ENCODE assay signal across 8 cellular contexts in genomic region chr7:107564553-107565298, GRCh38. TPM values are rescaled to one million over a fixed set of nuclear protein-coding genes. Genes with fewer than 3 reads are reported as not detected.
DNase-seq lines count a peak whose midpoint lies in the region; ATAC-seq and TF ChIP-seq lines count a peak whose summit lies in the region.

No MANE protein-coding gene starts in this region.

- intact Hi-C loops in heart right ventricle (cut with DNase I) (loop anchor here in 4 of 10 donors (2.0 to 5.0 kb wide), 4 partner anchors 14 to 158 kb away; partner anchors contain the start of gene GPR22 (in 1 of the 4)), left ventricle myocardium superior (cut with micrococcal nuclease) (no loop called here)
- intact Hi-C loops in activated T-helper 1 cell treated with anti-CD3 and anti-CD28 coated beads, Interleukin-12 subunit alpha, Interleukin-12 subunit beta, Interleukin-2, Interleukin-4 antibody, amounts not matched to agents 30 ng/mL and 10 ng/mL and 1 ng/mL, durations not matched to agents 14 hours and 24 hours and 36 hours (cut with micrococcal nuclease): loop anchor here (1.0 to 10.0 kb wide), 6 partner anchors 250 to 1008 kb away; partner anchors contain the start of genes HBP1, PIK3CG and PNPLA8

- no peaks in the 10 kb centered on the region for H3K27me3 Mint-ChIP-seq in activated T-helper 1 cell treated with anti-CD3 and anti-CD28 coated beads, Interleukin-12 subunit alpha, Interleukin-12 subunit beta, Interleukin-2, Interleukin-4 antibody, amounts not matched to agents 30 ng/mL and 10 ng/mL and 1 ng/mL, durations not matched to agents 14 hours and 24 hours and 36 hours (ENCODE audit: insufficient read depth)
- no peaks in the 10 kb centered on the region for H3K27me3 Mint-ChIP-seq in stimulated activated naive B cell treated with anti-CD40 and anti-IgM and Interleukin-4, amounts not matched to agents 10 μg/mL and 1 μg/mL and 100 μg/mL, for 72 hours

- WGBS in heart right ventricle, 2 donors: 47 to 48% methylated on average over 9 of the region's 9 CpGs

- DNase-seq in heart right ventricle: no peak
- DNase-seq in left ventricle myocardium superior: no peak
- no peak for DNase-seq in activated T-helper 1 cell treated with anti-CD3 and anti-CD28 coated beads, Interleukin-12 subunit alpha, Interleukin-12 subunit beta, Interleukin-2, Interleukin-4 antibody, amounts not matched to agents 30 ng/mL and 10 ng/mL and 1 ng/mL, durations not matched to agents 14 hours and 24 hours and 36 hours (ENCODE audit: low spot score)
- DNase-seq in stimulated activated naive B cell treated with anti-CD40 and anti-IgM and Interleukin-4, amounts not matched to agents 10 μg/mL and 1 μg/mL and 100 μg/mL, for 72 hours: no peak
- no peak for DNase-seq in NCI-H1694 (lab: John Stamatoyannopoulos, UW)
- DNase-seq in NCI-H524 treated with DMSO at 0.1 percent for 48 hours (lab: John Stamatoyannopoulos, UW): no peak

- peaks cover 54% of the 10 kb centered on the region for H3K4me1 Mint-ChIP-seq in activated T-helper 1 cell treated with anti-CD3 and anti-CD28 coated beads, Interleukin-12 subunit alpha, Interleukin-12 subunit beta, Interleukin-2, Interleukin-4 antibody, amounts not matched to agents 30 ng/mL and 10 ng/mL and 1 ng/mL, durations not matched to agents 14 hours and 24 hours and 36 hours (ENCODE audit: low read depth)
- peaks cover 27 to 43% of the 10 kb centered on the region in 2 donors for H3K4me1 Mint-ChIP-seq in stimulated activated naive B cell treated with anti-CD40 and anti-IgM and Interleukin-4, amounts not matched to agents 10 μg/mL and 1 μg/mL and 100 μg/mL, for 72 hours

- no peaks in the 10 kb centered on the region for H3K9me3 ChIP-seq in heart right ventricle

- peaks cover 16% of the 10 kb centered on the region for H3K36me3 Mint-ChIP-seq in activated T-helper 1 cell treated with anti-CD3 and anti-CD28 coated beads, Interleukin-12 subunit alpha, Interleukin-12 subunit beta, Interleukin-2, Interleukin-4 antibody, amounts not matched to agents 30 ng/mL and 10 ng/mL and 1 ng/mL, durations not matched to agents 14 hours and 24 hours and 36 hours (ENCODE audit: low read depth)
- peaks cover 5 to 16% of the 10 kb centered on the region in 2 donors for H3K36me3 Mint-ChIP-seq in stimulated activated naive B cell treated with anti-CD40 and anti-IgM and Interleukin-4, amounts not matched to agents 10 μg/mL and 1 μg/mL and 100 μg/mL, for 72 hours

- H3K9me3 Mint-ChIP-seq in activated T-helper 1 cell treated with anti-CD3 and anti-CD28 coated beads, Interleukin-12 subunit alpha, Interleukin-12 subunit beta, Interleukin-2, Interleukin-4 antibody, amounts not matched to agents 30 ng/mL and 10 ng/mL and 1 ng/mL, durations not matched to agents 14 hours and 24 hours and 36 hours: no peaks in the 10 kb centered on the region
- H3K9me3 Mint-ChIP-seq in stimulated activated naive B cell treated with anti-CD40 and anti-IgM and Interleukin-4, amounts not matched to agents 10 μg/mL and 1 μg/mL and 100 μg/mL, for 72 hours: no peaks in the 10 kb centered on the region

- H3K27ac Mint-ChIP-seq in activated T-helper 1 cell treated with anti-CD3 and anti-CD28 coated beads, Interleukin-12 subunit alpha, Interleukin-12 subunit beta, Interleukin-2, Interleukin-4 antibody, amounts not matched to agents 30 ng/mL and 10 ng/mL and 1 ng/mL, durations not matched to agents 14 hours and 24 hours and 36 hours: peak overlapping the region; percentile 93
- H3K27ac Mint-ChIP-seq in stimulated activated naive B cell treated with anti-CD40 and anti-IgM and Interleukin-4, amounts not matched to agents 10 μg/mL and 1 μg/mL and 100 μg/mL, for 72 hours: peak overlapping the region; percentile 95

- ATAC-seq in heart right ventricle (no peak), left ventricle myocardium superior (no peak)
- ATAC-seq in stimulated activated naive B cell treated with anti-CD40 and anti-IgM and Interleukin-4, amounts not matched to agents 10 μg/mL and 1 μg/mL and 100 μg/mL, for 72 hours (replicated peaks): no peak
- no peak for ATAC-seq in activated CD4-positive, CD25-positive, alpha-beta regulatory T cell treated with anti-CD3 and anti-CD28 coated beads, Interleukin-2, amount 50 U/mL, for 24 hours

- H3K36me3 ChIP-seq in heart right ventricle: peaks cover 0 to 9% (median 0%) of the 10 kb centered on the region in 9 donors

- H3K4me3 ChIP-seq in heart right ventricle: peak overlapping the region; percentile 68 to 99 (median 87)
- H3K4me3 ChIP-seq in iPS-11a (ENCODE audit: low read depth, low read length): peak overlapping the region; percentile 96

- peak overlapping the region in 9 of 10 donors; percentile 91 to 98 (median 95) for H3K27ac ChIP-seq in heart right ventricle

- H3K27me3 ChIP-seq in heart right ventricle: no peaks in the 10 kb centered on the region

- H3K4me1 ChIP-seq in heart right ventricle: peaks cover 0 to 49% (median 42%) of the 10 kb centered on the region in 9 donors

- TF ChIP-seq CTCF in heart right ventricle (IDR thresholded peaks at IDR 0.05): no peak

- H3K4me3 Mint-ChIP-seq in activated T-helper 1 cell treated with anti-CD3 and anti-CD28 coated beads, Interleukin-12 subunit alpha, Interleukin-12 subunit beta, Interleukin-2, Interleukin-4 antibody, amounts not matched to agents 30 ng/mL and 10 ng/mL and 1 ng/mL, durations not matched to agents 14 hours and 24 hours and 36 hours: peak overlapping the region; percentile 89
- H3K4me3 Mint-ChIP-seq in stimulated activated naive B cell treated with anti-CD40 and anti-IgM and Interleukin-4, amounts not matched to agents 10 μg/mL and 1 μg/mL and 100 μg/mL, for 72 hours: peak overlapping the region; percentile 94 to 96

RNA-seq across cellular contexts. Expression of gene DUS4L, which starts 1.0 kb away (rescaled TPM):
- 10 to 100 TPM in 2 of 10 donors, 1 to 10 TPM in 8; 6.6 to 10.6 (median 9.0) TPM for total RNA-seq in heart right ventricle
- 1 to 10 TPM; 3.0 to 5.7 TPM for polyA plus RNA-seq in heart right ventricle
- total RNA-seq in left ventricle myocardium superior: 6.6 TPM
- 11.8 and 13.5 TPM in 2 replicates for total RNA-seq in activated T-helper 1 cell treated with anti-CD3 and anti-CD28 coated beads, Interleukin-12 subunit alpha, Interleukin-12 subunit beta, Interleukin-2, Interleukin-4 antibody, amounts not matched to agents 30 ng/mL and 10 ng/mL and 1 ng/mL, durations not matched to agents 14 hours and 24 hours and 36 hours

RNA-seq across cellular contexts. Expression of gene COG5, which starts 1.0 kb away (rescaled TPM):
- 10 to 100 TPM; 44.2 to 65.8 (median 53.0) TPM for total RNA-seq in heart right ventricle
- polyA plus RNA-seq in heart right ventricle: 10 to 100 TPM in 1 of 2 donors, 1 to 10 TPM in 1; 8.4 to 14.7 TPM
- 54.0 TPM for total RNA-seq in left ventricle myocardium superior
- total RNA-seq in activated T-helper 1 cell treated with anti-CD3 and anti-CD28 coated beads, Interleukin-12 subunit alpha, Interleukin-12 subunit beta, Interleukin-2, Interleukin-4 antibody, amounts not matched to agents 30 ng/mL and 10 ng/mL and 1 ng/mL, durations not matched to agents 14 hours and 24 hours and 36 hours: 36.5 and 39.1 TPM in 2 replicates

RNA-seq across cellular contexts. Expression of gene BCAP29, which starts 15.3 kb away (rescaled TPM):
- total RNA-seq in heart right ventricle (100 to 1,000 TPM in 9 of 10 donors, 10 to 100 TPM in 1; 94.7 to 141 (median 118) TPM), left ventricle myocardium superior (114 TPM)
- 100 to 1,000 TPM in 1 of 2 donors, 10 to 100 TPM in 1; 62.7 to 107 TPM for polyA plus RNA-seq in heart right ventricle
- total RNA-seq in activated T-helper 1 cell treated with anti-CD3 and anti-CD28 coated beads, Interleukin-12 subunit alpha, Interleukin-12 subunit beta, Interleukin-2, Interleukin-4 antibody, amounts not matched to agents 30 ng/mL and 10 ng/mL and 1 ng/mL, durations not matched to agents 14 hours and 24 hours and 36 hours: 43.5 and 44.5 TPM in 2 replicates
